In the genomic region with DNA sequence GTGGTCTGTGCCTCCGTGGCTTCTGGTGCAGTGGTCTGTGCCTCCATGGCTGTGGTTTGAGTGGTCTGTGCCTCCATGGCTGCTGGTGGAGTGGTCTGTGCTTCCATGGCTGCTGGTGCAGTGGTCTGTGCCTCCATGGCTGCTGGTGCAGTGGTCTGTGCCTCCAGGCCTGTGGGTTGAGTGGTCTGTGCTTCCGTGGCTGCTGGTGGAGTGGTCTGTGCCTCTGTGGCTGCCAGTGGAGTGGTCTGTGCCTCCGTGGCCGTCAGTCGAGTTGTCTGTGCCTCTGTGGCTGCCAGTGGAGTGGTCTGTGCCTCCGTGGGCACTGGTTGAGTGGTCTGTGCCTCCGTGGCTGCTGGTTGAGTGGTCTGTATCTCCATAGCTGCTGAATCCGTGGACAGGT, we compare ENCODE assay signal across 26 cellular contexts. TPM values are rescaled to one million over a fixed set of nuclear protein-coding genes. Genes with fewer than 3 reads are reported as not detected.
DNase-seq lines count a peak whose midpoint lies in the region; ATAC-seq lines count a peak whose summit lies in the region.
"Had no signal": no experiment of that assay in that cellular context is flagged by ENCODE, and none has a peak within 500 bp of the region (broad histone marks: within the 10 kb centered on the region; RNA-seq: fewer than 3 reads in every experiment).

No MANE protein-coding gene starts in this region.

- H2BK120ac ChIP-seq in mesenchymal stem cell (ENCODE audit: low read depth, low read length): no peak overlapping the region

- peak overlapping the region; percentile 19 for H4K8ac ChIP-seq in mesenchymal stem cell (ENCODE audit: low read length)

- H3K4me2 ChIP-seq in mesenchymal stem cell (ENCODE audit: low read length, poor library complexity, severe bottlenecking): no peak overlapping the region

- H3K27me3 Mint-ChIP-seq in activated T-cell treated with anti-CD3 and anti-CD28 coated beads, Interleukin-2, amount 50 U/mL, for 24 hours: no peaks in the 10 kb centered on the region
- no peaks in the 10 kb centered on the region for H3K27me3 Mint-ChIP-seq in activated T-cell treated with anti-CD3 and anti-CD28 coated beads, Interleukin-2, amount 50 U/mL, for 4 hours (ENCODE audit: low read depth)
- no peaks in the 10 kb centered on the region for H3K27me3 Mint-ChIP-seq in activated naive CD8-positive, alpha-beta T cell treated with anti-CD3 and anti-CD28 coated beads, Interleukin-2, amount 10 ng/mL, durations not matched to agents 7 days and 5 days
- H3K27me3 Mint-ChIP-seq in stimulated activated memory B cell treated with anti-CD40 and anti-IgM and Interleukin-4, amounts not matched to agents 10 μg/mL and 1 μg/mL and 100 μg/mL, for 72 hours: no peaks in the 10 kb centered on the region
- H3K27me3 Mint-ChIP-seq: stimulated activated naive CD8-positive, alpha-beta T cell treated with anti-CD3 and anti-CD28 coated beads, Interleukin-15, Interleukin-2, amounts not matched to agents 100 ng/mL and 50 ng/mL, for 24 hours had no signal

- no peak overlapping the region for H3K4me3 ChIP-seq in mesenchymal stem cell (ENCODE audit: insufficient read depth in 1 of 2, low read depth in 1 of 2, low read length in 2 of 2)
- H3K4me3 ChIP-seq: heart left ventricle had no signal

- no peak overlapping the region for H3K14ac ChIP-seq in mesenchymal stem cell (ENCODE audit: low read length in 2 of 2)

- peak overlapping the region; percentile 6 for H2BK15ac ChIP-seq in mesenchymal stem cell (ENCODE audit: low read depth, poor library complexity, severe bottlenecking)

- peak overlapping the region; percentile 68 for H3K27ac Mint-ChIP-seq in activated T-cell treated with anti-CD3 and anti-CD28 coated beads, Interleukin-2, amount 50 U/mL, for 24 hours
- H3K27ac Mint-ChIP-seq in activated naive CD8-positive, alpha-beta T cell treated with anti-CD3 and anti-CD28 coated beads, Interleukin-2, amount 10 ng/mL, durations not matched to agents 7 days and 5 days: peak overlapping the region; percentile 30
- H3K27ac Mint-ChIP-seq in stimulated activated memory B cell treated with anti-CD40 and anti-IgM and Interleukin-4, amounts not matched to agents 10 μg/mL and 1 μg/mL and 100 μg/mL, for 72 hours: peak overlapping the region; percentile 85
- H3K27ac Mint-ChIP-seq: stimulated activated naive CD8-positive, alpha-beta T cell treated with anti-CD3 and anti-CD28 coated beads, Interleukin-15, Interleukin-2, amounts not matched to agents 100 ng/mL and 50 ng/mL, for 24 hours; WTC11 had no signal

- POLR2A ChIA-PET in activated naive CD8-positive, alpha-beta T cell treated with anti-CD3 and anti-CD28 coated beads, Interleukin-2, amount 10 ng/mL, durations not matched to agents 7 days and 5 days (lab: Charles Lee): interaction anchor here (1.4 to 9.1 kb wide), 2 partner anchors 10 to 58 kb away, joined by 10 to 135 read pairs; a partner anchor contains a TSS

- H3K36me3 ChIP-seq in mesenchymal stem cell (ENCODE audit: control insufficient read depth in 1 of 2, insufficient read depth in 2 of 2, low read depth in 1 of 2, low read length in 2 of 2): peaks cover 0 to 14% of the 10 kb centered on the region in 2 experiments

- H3K4me3 Mint-ChIP-seq in activated T-cell treated with anti-CD3 and anti-CD28 coated beads, Interleukin-2, amount 50 U/mL, for 24 hours: no peak overlapping the region
- H3K4me3 Mint-ChIP-seq in activated T-cell treated with anti-CD3 and anti-CD28 coated beads, Interleukin-2, amount 50 U/mL, for 4 hours: no peak overlapping the region
- no peak overlapping the region for H3K4me3 Mint-ChIP-seq in activated naive CD8-positive, alpha-beta T cell treated with anti-CD3 and anti-CD28 coated beads, Interleukin-2, amount 10 ng/mL, durations not matched to agents 7 days and 5 days
- H3K4me3 Mint-ChIP-seq in stimulated activated memory B cell treated with anti-CD40 and anti-IgM and Interleukin-4, amounts not matched to agents 10 μg/mL and 1 μg/mL and 100 μg/mL, for 72 hours: no peak overlapping the region
- H3K4me3 Mint-ChIP-seq: stimulated activated naive CD8-positive, alpha-beta T cell treated with anti-CD3 and anti-CD28 coated beads, Interleukin-15, Interleukin-2, amounts not matched to agents 100 ng/mL and 50 ng/mL, for 24 hours; WTC11 had no signal

- peak overlapping the region in 1 of 2 experiments; percentile 16 for H3K18ac ChIP-seq in mesenchymal stem cell (ENCODE audit: low read depth in 1 of 2, low read length in 2 of 2)

- peak overlapping the region; percentile 60 for H4K91ac ChIP-seq in mesenchymal stem cell (ENCODE audit: low read length)

- H3K36me3 Mint-ChIP-seq in activated T-cell treated with anti-CD3 and anti-CD28 coated beads, Interleukin-2, amount 50 U/mL, for 24 hours (ENCODE audit: low read depth): peaks cover 74% of the 10 kb centered on the region
- H3K36me3 Mint-ChIP-seq in activated T-cell treated with anti-CD3 and anti-CD28 coated beads, Interleukin-2, amount 50 U/mL, for 4 hours (ENCODE audit: insufficient read depth): peaks cover 30% of the 10 kb centered on the region
- H3K36me3 Mint-ChIP-seq in activated naive CD8-positive, alpha-beta T cell treated with anti-CD3 and anti-CD28 coated beads, Interleukin-2, amount 10 ng/mL, durations not matched to agents 7 days and 5 days: peaks cover 47% of the 10 kb centered on the region
- peaks cover 6% of the 10 kb centered on the region for H3K36me3 Mint-ChIP-seq in stimulated activated memory B cell treated with anti-CD40 and anti-IgM and Interleukin-4, amounts not matched to agents 10 μg/mL and 1 μg/mL and 100 μg/mL, for 72 hours
- H3K36me3 Mint-ChIP-seq: WTC11 had no signal

- no peaks in the 10 kb centered on the region for H3K79me1 ChIP-seq in mesenchymal stem cell (replicated peaks; ENCODE audit: low read length, poor library complexity, severe bottlenecking)

- no peak overlapping the region for H2AFZ ChIP-seq in mesenchymal stem cell (ENCODE audit: low read depth, low read length)

- no peaks in the 10 kb centered on the region for H3K27me3 ChIP-seq in mesenchymal stem cell (ENCODE audit: control insufficient read depth in 1 of 2, insufficient read depth in 1 of 2, low read length in 2 of 2)
- H3K27me3 ChIP-seq: heart left ventricle had no signal

- H3K4ac ChIP-seq in mesenchymal stem cell (ENCODE audit: low read depth in 1 of 2, low read length in 2 of 2): peak overlapping the region in 1 of 2 experiments; percentile 35

- H3K4me1 ChIP-seq in mesenchymal stem cell (ENCODE audit: control insufficient read depth, insufficient read depth, low read depth, low read length): peaks cover 18% of the 10 kb centered on the region

- no peak overlapping the region for H2AK5ac ChIP-seq in mesenchymal stem cell (ENCODE audit: low read length, severe bottlenecking)

- no peak overlapping the region for H3K23ac ChIP-seq in mesenchymal stem cell (ENCODE audit: low read length in 2 of 2)

- DNase-seq in activated T-cell treated with anti-CD3 and anti-CD28 coated beads, Interleukin-2, amount 50 U/mL, for 24 hours: no peak
- no peak for DNase-seq in activated T-cell treated with anti-CD3 and anti-CD28 coated beads, Interleukin-2, amount 50 U/mL, for 4 hours
- DNase-seq in activated naive CD8-positive, alpha-beta T cell treated with anti-CD3 and anti-CD28 coated beads, Interleukin-2, amount 10 ng/mL, durations not matched to agents 7 days and 5 days: no peak
- DNase-seq in mesenchymal stem cell (no peak), COLO829 (ENCODE audit: low spot score) (no peak), hypothalamus (lab: John Stamatoyannopoulos, UW) (no peak)
- DNase-seq: activated CD8-positive, alpha-beta memory T cell treated with anti-CD3 and anti-CD28 coated beads, Interleukin-2, amount 50 U/mL, for 4 hours; activated gamma-delta T cell; amniotic stem cell; COR-L47; DMS79; effector CD8-positive, alpha-beta T cell; foreskin fibroblast; HCEC 1CT; Karpas-422; mammary epithelial cell; NCI-H1436 treated with DMSO at 0.1 percent for 48 hours; NCI-H774; SIG-M5; stimulated activated CD4-positive, alpha-beta T cell treated with anti-CD3 and anti-CD28 coated beads, Interleukin-15, amount 100 ng/mL, for 24 hours had no signal

- no peaks in the 10 kb centered on the region for H3K9me3 ChIP-seq in mesenchymal stem cell (ENCODE audit: control insufficient read depth, low read length)
- H3K9me3 ChIP-seq: heart left ventricle had no signal

- no peak overlapping the region for H3K9ac ChIP-seq in mesenchymal stem cell (ENCODE audit: low read length)

- ATAC-seq in activated T-cell treated with anti-CD3 and anti-CD28 coated beads, Interleukin-2, amount 50 U/mL, for 4 hours: no peak
- ATAC-seq in activated naive CD8-positive, alpha-beta T cell treated with anti-CD3 and anti-CD28 coated beads, Interleukin-2, amount 10 ng/mL, durations not matched to agents 7 days and 5 days (ENCODE audit: low read depth): no peak
- ATAC-seq in stimulated activated memory B cell treated with anti-CD40 and anti-IgM and Interleukin-4, amounts not matched to agents 10 μg/mL and 1 μg/mL and 100 μg/mL, for 72 hours: no peak
- ATAC-seq in HG02798 (IDR thresholded peaks at IDR 0.05; ENCODE audit: poor library complexity, unreplicated experiment): no peak
- ATAC-seq: WTC11 had no signal

- peaks cover 43% of the 10 kb centered on the region for H3K4me1 Mint-ChIP-seq in activated T-cell treated with anti-CD3 and anti-CD28 coated beads, Interleukin-2, amount 50 U/mL, for 24 hours (ENCODE audit: low read depth)
- H3K4me1 Mint-ChIP-seq in activated T-cell treated with anti-CD3 and anti-CD28 coated beads, Interleukin-2, amount 50 U/mL, for 4 hours (ENCODE audit: low read depth): peaks cover 62% of the 10 kb centered on the region
- peaks cover 29% of the 10 kb centered on the region for H3K4me1 Mint-ChIP-seq in activated naive CD8-positive, alpha-beta T cell treated with anti-CD3 and anti-CD28 coated beads, Interleukin-2, amount 10 ng/mL, durations not matched to agents 7 days and 5 days
- peaks cover 41% of the 10 kb centered on the region for H3K4me1 Mint-ChIP-seq in stimulated activated memory B cell treated with anti-CD40 and anti-IgM and Interleukin-4, amounts not matched to agents 10 μg/mL and 1 μg/mL and 100 μg/mL, for 72 hours

- H2BK12ac ChIP-seq in mesenchymal stem cell (ENCODE audit: low read length in 2 of 2): peak overlapping the region in 1 of 2 experiments; percentile 43

- no peak overlapping the region for H3K27ac ChIP-seq in mesenchymal stem cell (ENCODE audit: low read length, poor library complexity, severe bottlenecking)

- no peak overlapping the region for H2BK5ac ChIP-seq in mesenchymal stem cell (ENCODE audit: low read depth, low read length, poor library complexity, severe bottlenecking)

- H3K9me3 Mint-ChIP-seq in activated T-cell treated with anti-CD3 and anti-CD28 coated beads, Interleukin-2, amount 50 U/mL, for 24 hours: no peaks in the 10 kb centered on the region
- no peaks in the 10 kb centered on the region for H3K9me3 Mint-ChIP-seq in activated T-cell treated with anti-CD3 and anti-CD28 coated beads, Interleukin-2, amount 50 U/mL, for 4 hours
- H3K9me3 Mint-ChIP-seq in activated naive CD8-positive, alpha-beta T cell treated with anti-CD3 and anti-CD28 coated beads, Interleukin-2, amount 10 ng/mL, durations not matched to agents 7 days and 5 days: no peaks in the 10 kb centered on the region
- peaks cover 2% of the 10 kb centered on the region for H3K9me3 Mint-ChIP-seq in stimulated activated memory B cell treated with anti-CD40 and anti-IgM and Interleukin-4, amounts not matched to agents 10 μg/mL and 1 μg/mL and 100 μg/mL, for 72 hours
- H3K9me3 Mint-ChIP-seq: stimulated activated naive CD8-positive, alpha-beta T cell treated with anti-CD3 and anti-CD28 coated beads, Interleukin-15, Interleukin-2, amounts not matched to agents 100 ng/mL and 50 ng/mL, for 24 hours had no signal

- WGBS in mesenchymal stem cell: 95% methylated on average over 8 of the region's 8 CpGs

RNA-seq across cellular contexts. Expression of a gene that starts 10.1 kb away (rescaled TPM):
- 10 to 100 TPM; 16.8 to 19.0 (median 17.5) TPM for total RNA-seq in activated T-cell treated with anti-CD3 and anti-CD28 coated beads, Interleukin-2, amount 50 U/mL, for 4 hours
- total RNA-seq in activated naive CD8-positive, alpha-beta T cell treated with anti-CD3 and anti-CD28 coated beads, Interleukin-2, amount 10 ng/mL, durations not matched to agents 7 days and 5 days: 100 to 1,000 TPM; 159 to 163 TPM
- 2.0 TPM for polyA plus RNA-seq in mesenchymal stem cell (2013, experiment 1 of 2)
- polyA plus RNA-seq in mesenchymal stem cell (2013, experiment 2 of 2): 2.2 TPM

RNA-seq across cellular contexts. Expression of a gene that starts 25.7 kb away (rescaled TPM):
- total RNA-seq in activated T-cell treated with anti-CD3 and anti-CD28 coated beads, Interleukin-2, amount 50 U/mL, for 4 hours: under 1 TPM in 2 of 3 donors, not detected in 1; 0.08 to 0.54 TPM
- under 1 TPM; 0.11 to 0.48 TPM for total RNA-seq in activated naive CD8-positive, alpha-beta T cell treated with anti-CD3 and anti-CD28 coated beads, Interleukin-2, amount 10 ng/mL, durations not matched to agents 7 days and 5 days
- polyA plus RNA-seq in mesenchymal stem cell (2013, experiment 1 of 2): 108 TPM
- polyA plus RNA-seq in mesenchymal stem cell (2013, experiment 2 of 2): 109 TPM
- total RNA-seq: A172 had no signal
- polyA plus RNA-seq: mammary epithelial cell had no signal

Comparison
In these comparisons a context has a peak if more than half of its experiments do, and no peak if none do; other contexts are left out.
1. H3K27ac Mint-ChIP-seq: peak in every context shown above with its lines; median percentile 85 in stimulated activated memory B cell treated with anti-CD40 and anti-IgM and Interleukin-4, amounts not matched to agents 10 μg/mL and 1 μg/mL and 100 μg/mL, for 72 hours; 68 in activated T-cell treated with anti-CD3 and anti-CD28 coated beads, Interleukin-2, amount 50 U/mL, for 24 hours; 30 in activated naive CD8-positive, alpha-beta T cell treated with anti-CD3 and anti-CD28 coated beads, Interleukin-2, amount 10 ng/mL, durations not matched to agents 7 days and 5 days.
2. RNA of a gene that starts 10.1 kb away (total RNA-seq): 159 to 163 TPM in activated naive CD8-positive, alpha-beta T cell treated with anti-CD3 and anti-CD28 coated beads, Interleukin-2, amount 10 ng/mL, durations not matched to agents 7 days and 5 days; 16.8 to 19.0 TPM in activated T-cell treated with anti-CD3 and anti-CD28 coated beads, Interleukin-2, amount 50 U/mL, for 4 hours; every median in the first group is over 4 times any median in the second.